ENCODE assay signal across 8 cellular contexts in the genomic region with DNA sequence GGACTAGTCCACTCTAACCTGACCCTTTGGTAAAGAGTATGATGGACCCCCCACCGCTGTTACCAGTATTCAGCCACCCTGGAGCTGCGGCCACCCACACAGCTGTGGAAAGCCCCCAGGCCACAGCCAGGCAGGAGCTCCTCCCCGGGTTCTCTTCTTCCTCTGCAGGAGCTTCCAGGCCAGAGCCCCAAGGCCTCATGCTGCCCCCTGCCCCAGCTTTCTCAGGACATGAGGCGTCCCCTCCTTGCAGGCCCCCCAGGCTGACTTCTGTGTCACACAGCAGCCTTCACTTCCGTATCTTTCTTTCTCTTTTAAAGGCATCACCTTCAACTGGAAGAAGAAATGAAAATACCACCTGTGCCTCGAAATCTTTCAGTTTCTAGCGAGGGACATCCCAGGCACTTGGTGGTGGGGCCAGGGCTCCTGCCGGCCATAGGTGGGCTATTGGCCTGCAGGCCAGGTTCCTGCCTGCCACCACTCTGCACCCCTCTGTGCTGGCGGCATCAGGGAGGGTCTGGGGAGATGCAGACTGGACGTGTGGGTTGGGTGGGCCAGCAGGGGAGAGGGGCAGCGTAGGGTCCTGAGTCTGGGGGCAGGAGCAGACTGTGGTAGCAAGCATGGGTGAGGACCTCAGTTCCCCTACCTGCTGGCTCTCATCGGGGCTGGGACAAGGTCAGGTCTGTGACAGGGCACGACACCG. TPM values are rescaled to one million over a fixed set of nuclear protein-coding genes. Genes with fewer than 3 reads are reported as not detected.
DNase-seq lines count a peak whose midpoint lies in the region; ATAC-seq and TF ChIP-seq lines count a peak whose summit lies in the region.

No MANE protein-coding gene starts in this region.

- 83 to 85% methylated on average over 14 of the region's 14 CpGs for WGBS in thyroid gland, 2 donors
- WGBS in ovary, 3 donors = 78 to 88% (median 87%) methylated on average over 14 of the region's 14 CpGs

- TF ChIP-seq CTCF in thyroid gland (IDR thresholded peaks at IDR 0.05) (no peak), ovary (IDR thresholded peaks at IDR 0.05) (no peak)

- no peak for TF ChIP-seq EP300 in ovary (IDR thresholded peaks at IDR 0.05)

- TF ChIP-seq POLR2A in thyroid gland (IDR thresholded peaks at IDR 0.05) = no peak
- no peak for TF ChIP-seq POLR2A in ovary (IDR thresholded peaks at IDR 0.05)

- H3K27ac ChIP-seq in cingulate gyrus (ENCODE audit: low read depth, low read length) (peak overlapping the region; percentile 24), thyroid gland (peak overlapping the region; percentile 80 to 100 (median 86)), ovary (no peak overlapping the region)

- intact Hi-C loops in thyroid gland (cut with DNase I) (no loop called here), ovary (cut with DNase I) (no loop called here)

- peak; percentile 47 for DNase-seq in activated naive CD4-positive, alpha-beta T cell treated with Interleukin-2 at 50 U/mL for 16 hours
- DNase-seq in activated naive CD4-positive, alpha-beta T cell (lab: John Stamatoyannopoulos, UW) = no peak
- DNase-seq in thyroid gland = no peak
- DNase-seq in ovary = no peak
- no peak for DNase-seq in GM03348 (ENCODE audit: low spot score)
- DNase-seq in SIG-M5 (lab: John Stamatoyannopoulos, UW) = no peak

- H3K27me3 ChIP-seq in thyroid gland (no peaks in the 10 kb centered on the region), ovary (no peaks in the 10 kb centered on the region)

- no peak overlapping the region for H3K4me3 ChIP-seq in thyroid gland (replicated peaks in 1 of 3)
- no peak overlapping the region for H3K4me3 ChIP-seq in ovary

- H3K36me3 ChIP-seq in thyroid gland (no peaks in the 10 kb centered on the region), ovary (no peaks in the 10 kb centered on the region)

- H3K4me1 ChIP-seq in thyroid gland = peaks cover 74 to 100% of the 10 kb centered on the region in 2 donors
- peaks cover 7% of the 10 kb centered on the region for H3K4me1 ChIP-seq in ovary (ENCODE audit: insufficient read depth)

- peak; percentile 53 for ATAC-seq in HG03066 (IDR thresholded peaks at IDR 0.05; ENCODE audit: low read depth, unreplicated experiment)

- H3K9me3 ChIP-seq in thyroid gland (no peaks in the 10 kb centered on the region), ovary (no peaks in the 10 kb centered on the region)

RNA-seq across cellular contexts. Expression of gene KLF13, which starts 19.9 kb away (rescaled TPM):
- total RNA-seq in thyroid gland (100 to 1,000 TPM in 2 of 4 donors, 10 to 100 TPM in 2; 84.0 to 117 (median 97.6) TPM), ovary (10 to 100 TPM; 14.8 to 58.2 (median 36.0) TPM)
- polyA plus RNA-seq in ovary = 10 to 100 TPM; 15.9 to 52.7 TPM

Comparison
In these comparisons a context has a peak if more than half of its experiments do, and no peak if none do; other contexts are left out.
1. H3K27ac ChIP-seq: peak in cingulate gyrus (single experiment) and thyroid gland (3 of 3); none in ovary (0 of 2).